ENCODE assay signal across 27 cellular contexts in genomic region chr2:212022966-212023365, GRCh38.
"Had no signal": no experiment of that assay in that cellular context is flagged by ENCODE, and none has a peak within 500 bp of the region (broad histone marks: within the 10 kb centered on the region; RNA-seq: fewer than 3 reads in every experiment).

No MANE protein-coding gene starts in this region.

- ATAC-seq: gastroesophageal sphincter; heart left ventricle; left lobe of liver; mucosa of descending colon; natural killer cell treated with Interleukin-12 subunit alpha and Interleukin-12 subunit beta and Interleukin-15 and Interleukin-18, amount 100 ng/mL, for 72 hours; right lobe of liver; stimulated activated naive B cell treated with anti-CD40 and anti-IgM and Interleukin-4, amounts not matched to agents 10 μg/mL and 1 μg/mL and 100 μg/mL, for 72 hours had no signal

- DNase-seq: dorsolateral prefrontal cortex; effector CD4-positive, alpha-beta T cell; heart left ventricle; kidney; mucosa of descending colon; naive B cell; right lobe of liver; small intestine; stimulated activated CD4-positive, alpha-beta T cell treated with anti-CD3 and anti-CD28 coated beads, Interleukin-15, amount 100 ng/mL, for 24 hours; stimulated activated CD4-positive, alpha-beta T cell treated with anti-CD3 and anti-CD28 coated beads, Interleukin-2, amount 100 ng/mL, for 48 hours; stimulated activated naive B cell treated with anti-CD40 and anti-IgM and Interleukin-4, amounts not matched to agents 10 μg/mL and 1 μg/mL and 100 μg/mL, for 72 hours; upper lobe of left lung; uterus had no signal

- H3K9me3 ChIP-seq: gastroesophageal sphincter, heart left ventricle, mucosa of descending colon, neutrophil, right lobe of liver, thoracic aorta, tibial nerve, upper lobe of left lung, uterus had no signal

- H3K4me3 ChIP-seq: dorsolateral prefrontal cortex, gastroesophageal sphincter, heart left ventricle, hepatocyte, lung, mucosa of descending colon, right lobe of liver, thoracic aorta, tibial nerve, upper lobe of left lung, uterus had no signal

- H3K4me1 Mint-ChIP-seq: memory B cell; naive B cell; stimulated activated naive B cell treated with anti-CD40 and anti-IgM and Interleukin-4, amounts not matched to agents 10 μg/mL and 1 μg/mL and 100 μg/mL, for 72 hours had no signal

- H3K9ac ChIP-seq: parathyroid adenoma had no signal

- H3K27me3 ChIP-seq: dorsolateral prefrontal cortex, gastroesophageal sphincter, heart left ventricle, hepatocyte, neutrophil, right lobe of liver, tibial nerve, upper lobe of left lung, uterus had no signal

- FAIRE-seq: kidney, small intestine had no signal

- H3K79me2 ChIP-seq: hepatocyte, parathyroid adenoma had no signal

- H3K9me3 Mint-ChIP-seq: stimulated activated naive CD8-positive, alpha-beta T cell treated with anti-CD3 and anti-CD28 coated beads, Interleukin-15, Interleukin-2, amounts not matched to agents 100 ng/mL and 50 ng/mL, for 24 hours had no signal

- H2AFZ ChIP-seq: hepatocyte, parathyroid adenoma had no signal

- H3K4me2 ChIP-seq: hepatocyte had no signal

- H3K4me3 Mint-ChIP-seq: memory B cell; mesothelial cell of epicardium; naive B cell; natural killer cell treated with Interleukin-12 subunit alpha and Interleukin-12 subunit beta and Interleukin-15 and Interleukin-18, amount 100 ng/mL, for 72 hours; neural crest cell; stimulated activated naive B cell treated with anti-CD40 and anti-IgM and Interleukin-4, amounts not matched to agents 10 μg/mL and 1 μg/mL and 100 μg/mL, for 72 hours; stimulated activated naive CD8-positive, alpha-beta T cell treated with anti-CD3 and anti-CD28 coated beads, Interleukin-15, Interleukin-2, amounts not matched to agents 100 ng/mL and 50 ng/mL, for 24 hours had no signal

- H3K27me3 Mint-ChIP-seq: memory B cell; naive B cell; natural killer cell treated with Interleukin-12 subunit alpha and Interleukin-12 subunit beta and Interleukin-15 and Interleukin-18, amount 100 ng/mL, for 72 hours; progenitor cell of endocrine pancreas; stimulated activated naive B cell treated with anti-CD40 and anti-IgM and Interleukin-4, amounts not matched to agents 10 μg/mL and 1 μg/mL and 100 μg/mL, for 72 hours; stimulated activated naive CD8-positive, alpha-beta T cell treated with anti-CD3 and anti-CD28 coated beads, Interleukin-15, Interleukin-2, amounts not matched to agents 100 ng/mL and 50 ng/mL, for 24 hours had no signal

- H3K36me3 ChIP-seq: gastroesophageal sphincter, heart left ventricle, neutrophil, right lobe of liver, thoracic aorta, tibial nerve, upper lobe of left lung, uterus had no signal

- H3K27ac Mint-ChIP-seq: memory B cell; mesothelial cell of epicardium; naive B cell; natural killer cell treated with Interleukin-12 subunit alpha and Interleukin-12 subunit beta and Interleukin-15 and Interleukin-18, amount 100 ng/mL, for 72 hours; progenitor cell of endocrine pancreas; stimulated activated naive B cell treated with anti-CD40 and anti-IgM and Interleukin-4, amounts not matched to agents 10 μg/mL and 1 μg/mL and 100 μg/mL, for 72 hours; stimulated activated naive CD8-positive, alpha-beta T cell treated with anti-CD3 and anti-CD28 coated beads, Interleukin-15, Interleukin-2, amounts not matched to agents 100 ng/mL and 50 ng/mL, for 24 hours had no signal

- H3K36me3 Mint-ChIP-seq: memory B cell; mesothelial cell of epicardium; naive B cell; stimulated activated naive B cell treated with anti-CD40 and anti-IgM and Interleukin-4, amounts not matched to agents 10 μg/mL and 1 μg/mL and 100 μg/mL, for 72 hours had no signal

- H3K27ac ChIP-seq: dorsolateral prefrontal cortex, gastroesophageal sphincter, heart left ventricle, hepatocyte, neutrophil, parathyroid adenoma, right lobe of liver, thoracic aorta, tibial nerve, upper lobe of left lung, uterus had no signal

- H3K4me1 ChIP-seq: gastroesophageal sphincter, heart left ventricle, parathyroid adenoma, right lobe of liver, tibial nerve, upper lobe of left lung, uterus had no signal
